ENCODE assay signal across 8 cellular contexts in the genomic region with DNA sequence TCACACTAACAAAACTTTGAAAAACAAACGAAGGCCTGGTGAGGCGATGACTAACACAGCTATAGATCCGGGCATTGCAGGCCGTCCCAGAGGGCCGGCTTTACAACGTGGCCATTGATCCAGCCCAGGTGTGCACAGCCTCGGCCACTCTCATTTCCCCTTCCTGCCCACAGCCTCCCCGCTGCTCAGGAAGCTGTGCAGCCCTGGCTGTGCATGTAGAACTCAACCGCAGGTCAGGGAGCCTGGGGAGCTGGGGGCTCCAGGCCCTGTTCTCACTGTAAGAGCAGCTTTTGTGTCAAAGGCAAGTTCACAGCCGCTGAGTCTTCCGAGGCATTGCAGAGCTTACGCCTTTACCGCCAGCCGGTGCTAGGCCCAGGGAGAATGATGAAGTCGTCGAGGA.
A peak's percentile ranks its signal among the peaks of the same experiment; 100 is the strongest.
DNase-seq lines count a peak whose midpoint lies in the region; ATAC-seq lines count a peak whose summit lies in the region.

No MANE protein-coding gene starts in this region.

- H3K27me3 Mint-ChIP-seq in CD8-positive, alpha-beta memory T cell = no peaks in the 10 kb centered on the region
- H3K27me3 Mint-ChIP-seq in stimulated activated naive CD8-positive, alpha-beta T cell treated with anti-CD3 and anti-CD28 coated beads, Interleukin-15, amount 100 ng/mL, for 72 hours = no peaks in the 10 kb centered on the region

- H3F3A ChIP-seq in GM23248 (ENCODE audit: insufficient read depth) = peaks cover 8% of the 10 kb centered on the region; the same call in 1 of the 2 replicates

- no peak overlapping the region for H3K4me2 ChIP-seq in GM23248 (ENCODE audit: unreplicated experiment)

- H4K20me1 ChIP-seq in GM23248 (ENCODE audit: insufficient read depth) = no peaks in the 10 kb centered on the region

- no peaks in the 10 kb centered on the region for H3K79me2 ChIP-seq in GM23248 (ENCODE audit: insufficient read depth)

- 69 to 72% methylated on average over 16 of the region's 16 CpGs for WGBS in GM23248 (ENCODE audit: low coverage in 1 of 2, low lambda C conversion rate in 2 of 2, missing lambda C conversion rate in 2 of 2), 2 experiments

- no peaks in the 10 kb centered on the region for H3K9me3 Mint-ChIP-seq in CD8-positive, alpha-beta memory T cell
- H3K9me3 Mint-ChIP-seq in stimulated activated naive CD8-positive, alpha-beta T cell treated with anti-CD3 and anti-CD28 coated beads, Interleukin-15, amount 100 ng/mL, for 72 hours = peaks cover 9 to 11% of the 10 kb centered on the region in 2 donors

- DNase-seq in CD8-positive, alpha-beta memory T cell = peak in 4 of 5 donors; percentile 14 to 60 (median 24)
- peak; percentile 65 for DNase-seq in activated effector memory CD4-positive, alpha-beta T cell treated with anti-CD3 and anti-CD28 coated beads, Interleukin-2, amount 50 U/mL, for 16 hours
- DNase-seq in stimulated activated naive CD8-positive, alpha-beta T cell treated with anti-CD3 and anti-CD28 coated beads, Interleukin-15, amount 100 ng/mL, for 72 hours = peak in 1 of 2 donors; percentile 16
- no peak for DNase-seq in effector CD8-positive, alpha-beta T cell (lab: John Stamatoyannopoulos, UW)
- no peak for DNase-seq in GM23248
- DNase-seq in HUDEP-2 (lab: John Stamatoyannopoulos, UW; ENCODE audit: unreplicated experiment in 76 of 76) = no peak

- no peak overlapping the region for H3K9ac ChIP-seq in GM23248

- no peaks in the 10 kb centered on the region for H3K27me3 ChIP-seq in CD8-positive, alpha-beta memory T cell (ENCODE audit: insufficient read depth, low read length, poor library complexity, severe bottlenecking)
- H3K27me3 ChIP-seq in GM23248 (replicated peaks; ENCODE audit: insufficient read depth) = peaks cover 15% of the 10 kb centered on the region

- ATAC-seq in GM21367 (IDR thresholded peaks at IDR 0.05; ENCODE audit: unreplicated experiment) (peak; percentile 90), HG03469 (IDR thresholded peaks at IDR 0.05; ENCODE audit: unreplicated experiment) (peak; percentile 93)
- peak; percentile 75 for ATAC-seq in stimulated activated naive CD8-positive, alpha-beta T cell treated with anti-CD3 and anti-CD28 coated beads, Interleukin-15, amount 100 ng/mL, for 72 hours

- peaks cover 14 to 25% (median 22%) of the 10 kb centered on the region in 3 donors for H3K4me1 Mint-ChIP-seq in CD8-positive, alpha-beta memory T cell
- peaks cover 28% of the 10 kb centered on the region for H3K4me1 Mint-ChIP-seq in stimulated activated naive CD8-positive, alpha-beta T cell treated with anti-CD3 and anti-CD28 coated beads, Interleukin-15, amount 100 ng/mL, for 72 hours

- in situ Hi-C loops in GM23248 (cut with MboI) = no loop called here

- H3K4me1 ChIP-seq in CD8-positive, alpha-beta memory T cell (ENCODE audit: insufficient read depth, low read length) = peaks cover 18% of the 10 kb centered on the region
- H3K4me1 ChIP-seq in GM23248 (ENCODE audit: insufficient read depth) = peaks cover 6% of the 10 kb centered on the region; the same call in 1 of the 2 replicates

- H3K4me3 Mint-ChIP-seq in CD8-positive, alpha-beta memory T cell = peak overlapping the region in 6 of 7 donors; percentile 29 to 59 (median 46)
- peak overlapping the region in 1 of 2 donors; percentile 44 for H3K4me3 Mint-ChIP-seq in stimulated activated naive CD8-positive, alpha-beta T cell treated with anti-CD3 and anti-CD28 coated beads, Interleukin-15, amount 100 ng/mL, for 72 hours

- H3K9me3 ChIP-seq in CD8-positive, alpha-beta memory T cell (ENCODE audit: low read length) = no peaks in the 10 kb centered on the region
- no peaks in the 10 kb centered on the region for H3K9me3 ChIP-seq in GM23248 (ENCODE audit: low read depth)

- no peaks in the 10 kb centered on the region for H3K9me2 ChIP-seq in GM23248 (ENCODE audit: insufficient read depth)

- peak overlapping the region; percentile 74 to 97 (median 92) for H3K27ac Mint-ChIP-seq in CD8-positive, alpha-beta memory T cell
- peak overlapping the region; percentile 70 to 90 for H3K27ac Mint-ChIP-seq in stimulated activated naive CD8-positive, alpha-beta T cell treated with anti-CD3 and anti-CD28 coated beads, Interleukin-15, amount 100 ng/mL, for 72 hours

- CTCF ChIA-PET in CD8-positive, alpha-beta memory T cell (lab: Charles Lee) = no interaction called here

- H3K27ac ChIP-seq in CD8-positive, alpha-beta memory T cell (ENCODE audit: low read depth, low read length) = no peak overlapping the region
- no peak overlapping the region for H3K27ac ChIP-seq in GM23248

- H3K36me3 Mint-ChIP-seq in CD8-positive, alpha-beta memory T cell = no peaks in the 10 kb centered on the region

- no peak overlapping the region for H3K4me3 ChIP-seq in CD8-positive, alpha-beta memory T cell (ENCODE audit: low read length)
- H3K4me3 ChIP-seq in GM23248 = no peak overlapping the region

- no peaks in the 10 kb centered on the region for H3K36me3 ChIP-seq in CD8-positive, alpha-beta memory T cell (ENCODE audit: insufficient read depth, low read length)
- no peaks in the 10 kb centered on the region for H3K36me3 ChIP-seq in GM23248 (ENCODE audit: low read depth)

- POLR2A ChIA-PET in CD8-positive, alpha-beta memory T cell (lab: Charles Lee) = no interaction called here

- no peak overlapping the region for H2AFZ ChIP-seq in GM23248

Comparison
In these comparisons a context has a peak if more than half of its experiments do, and no peak if none do; other contexts are left out.
1. DNase-seq: peak in CD8-positive, alpha-beta memory T cell (4 of 5) and activated effector memory CD4-positive, alpha-beta T cell treated with anti-CD3 and anti-CD28 coated beads, Interleukin-2, amount 50 U/mL, for 16 hours (single experiment); none in effector CD8-positive, alpha-beta T cell (single experiment), GM23248 (single experiment) and HUDEP-2 (0 of 76).
2. Peak in every context shown above with its lines, with median percentiles within 50 percentile points of each other: ATAC-seq.